In the genomic region with DNA sequence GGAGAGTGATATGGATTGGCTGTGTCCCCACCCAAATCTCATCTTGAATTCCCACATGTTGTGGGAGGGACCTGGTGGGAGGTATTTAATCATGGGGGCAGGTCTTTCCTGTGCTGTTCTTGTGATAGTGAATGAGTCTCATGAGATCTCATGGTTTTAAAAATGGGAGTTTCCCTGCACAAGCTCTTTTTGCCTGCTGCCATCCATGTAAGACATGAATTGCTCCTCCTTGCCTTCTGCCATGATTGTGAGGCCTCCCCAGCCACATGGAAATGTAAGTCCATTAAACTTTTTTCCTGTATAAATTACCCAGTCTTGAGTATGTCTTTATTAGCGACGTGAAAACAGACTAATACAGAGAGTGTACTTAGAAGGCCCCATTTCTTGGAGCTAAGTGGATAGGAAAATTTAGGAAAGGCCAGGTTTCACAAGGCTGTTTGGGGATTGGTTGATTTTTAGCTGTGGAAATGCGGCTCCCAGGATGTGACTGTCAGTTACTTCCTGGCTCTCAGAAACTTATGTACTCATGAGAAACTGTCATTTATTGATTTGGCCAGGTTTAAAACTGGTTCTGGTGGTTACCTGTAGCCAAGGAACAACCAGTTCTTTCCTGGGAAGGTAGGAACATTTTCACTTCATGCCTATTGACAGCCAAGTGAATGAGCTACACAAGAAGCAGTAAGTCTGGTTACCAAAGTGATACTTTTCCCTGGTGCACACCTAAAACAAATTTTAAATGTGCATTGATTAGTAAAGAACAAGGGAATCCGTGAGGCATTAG, we compare ENCODE assay signal across 7 cellular contexts. TPM values are rescaled to one million over a fixed set of nuclear protein-coding genes. Genes with fewer than 3 reads are reported as not detected.
DNase-seq lines count a peak whose midpoint lies in the region; ATAC-seq, FAIRE-seq and TF ChIP-seq lines count a peak whose summit lies in the region.
"Not testable (repeated sequence)": the region's sequence is repeated elsewhere in the genome, so short reads cannot be mapped to it uniquely, and the experiment has no call there.

No MANE protein-coding gene starts in this region.

- not testable (repeated sequence) for H3K4me2 ChIP-seq in A549; HepG2 (ENCODE audit: low read depth, low read length)

- TF ChIP-seq CTCF in A549 (IDR thresholded peaks at IDR 0.05); HEK293 (tag by site-specific recombination; IDR thresholded peaks at IDR 0.05); VCaP (conservative IDR thresholded peaks at IDR 0.05); breast epithelium (IDR thresholded peaks at IDR 0.05); HepG2 (CRISPR knock-in tag; IDR thresholded peaks at IDR 0.05); prostate gland (IDR thresholded peaks at IDR 0.05): not testable (repeated sequence)

- not testable (repeated sequence) for H3K36me3 ChIP-seq in HEK293 (ENCODE audit: control insufficient read depth in 2 of 2, insufficient read depth in 1 of 2, low read length in 2 of 2); breast epithelium; HepG2 (replicated peaks in 1 of 2; ENCODE audit: control insufficient read depth in 1 of 2, insufficient read depth in 2 of 2, low read length in 2 of 2); prostate gland; skeletal muscle tissue (ENCODE audit: control insufficient read depth in 3 of 3, insufficient read depth in 3 of 3, low read length in 3 of 3)

- H3K79me2 ChIP-seq in HepG2 (ENCODE audit: insufficient read depth, low read length), result not testable (repeated sequence)

- POLR2A ChIA-PET in A549 (lab: Yijun Ruan, JAX); HEK293 (lab: Yijun Ruan, JAX); HepG2 (lab: Yijun Ruan, JAX): not testable (repeated sequence)

- not testable (repeated sequence) for TF ChIP-seq POLR2A in A549 (IDR thresholded peaks at IDR 0.05; ENCODE audit: low read length); breast epithelium (IDR thresholded peaks at IDR 0.05); HepG2 (IDR thresholded peaks at IDR 0.05; ENCODE audit: insufficient read depth in 1 of 2, low read depth in 2 of 2, low read length in 2 of 2); prostate gland (IDR thresholded peaks at IDR 0.05)

- H3K4me1 ChIP-seq in A549 (peaks cover 30% of the 10 kb centered on the region), breast epithelium (peaks cover 0 to 13% of the 10 kb centered on the region in 2 donors), HepG2 (ENCODE audit: insufficient read depth, low read length) (peaks cover 17% of the 10 kb centered on the region), skeletal muscle tissue (ENCODE audit: control insufficient read depth in 3 of 3, insufficient read depth in 3 of 3, low read length in 3 of 3) (peaks cover 24 to 39% (median 31%) of the 10 kb centered on the region in 3 donors)
- not testable (repeated sequence) for H3K4me1 ChIP-seq in HEK293 (ENCODE audit: control insufficient read depth, insufficient read depth, low read length); prostate gland (replicated peaks)

- TF ChIP-seq EP300 in A549 (IDR thresholded peaks at IDR 0.05); HepG2 (IDR thresholded peaks at IDR 0.05; ENCODE audit: low read depth in 2 of 2, low read length in 2 of 2); HepG2 (CRISPR knock-in tag; IDR thresholded peaks at IDR 0.05; ENCODE audit: borderline replicate concordance): not testable (repeated sequence)

- not testable (repeated sequence) for H3K27me3 ChIP-seq in breast epithelium; HepG2 (ENCODE audit: control insufficient read depth in 1 of 2, insufficient read depth in 2 of 2, low read length in 2 of 2); prostate gland (replicated peaks; ENCODE audit: insufficient read depth); skeletal muscle tissue (ENCODE audit: control insufficient read depth in 3 of 3, insufficient read depth in 3 of 3, low read length in 3 of 3)

- H3K9ac ChIP-seq in HepG2 (ENCODE audit: insufficient read depth, low read depth, low read length); skeletal muscle tissue (ENCODE audit: low read depth in 1 of 3, low read length in 3 of 3): not testable (repeated sequence)

- H3K27ac ChIP-seq in A549; HEK293 (ENCODE audit: extremely low read depth, low read depth, low read length); HepG2 (ENCODE audit: extremely low read length, insufficient read depth, low read length): not testable (repeated sequence)
- H3K27ac ChIP-seq in VCaP (peak overlapping the region; percentile 26), breast epithelium (peak overlapping the region; percentile 60), prostate gland (peak overlapping the region; percentile 81 to 86), skeletal muscle tissue (ENCODE audit: low read depth, low read length) (peak overlapping the region; percentile 77)

- ATAC-seq in A549, HepG2: not testable (repeated sequence)

- TF ChIP-seq RAD21 in A549 (conservative IDR thresholded peaks at IDR 0.05 in 1 of 2, IDR thresholded peaks at IDR 0.05 in 1 of 2); HepG2 (CRISPR knock-in tag; IDR thresholded peaks at IDR 0.05): not testable (repeated sequence)

- H3K9me3 ChIP-seq in A549; HEK293 (ENCODE audit: control insufficient read depth, insufficient read depth, low read depth, low read length); breast epithelium; HepG2 (ENCODE audit: low read length); prostate gland; skeletal muscle tissue (ENCODE audit: control insufficient read depth in 3 of 3, low read length in 3 of 3): not testable (repeated sequence)

- intact Hi-C loops in breast epithelium (cut with DNase I; ENCODE audit: low total_unique reads); HepG2 (cut with micrococcal nuclease; ENCODE audit: unreplicated experiment); prostate gland (cut with DNase I): not testable (repeated sequence)

- CTCF ChIA-PET in A549 (lab: Yijun Ruan, JAX), result interaction anchor here (0.7 to 2.2 kb wide), 3 partner anchors 16 to 352 kb away, joined by 3 to 7 read pairs (median 3); no protein-coding TSS in a partner anchor
- CTCF ChIA-PET in HEK293 (lab: Yijun Ruan, JAX); HepG2 (lab: Yijun Ruan, JAX; ENCODE audit: low intra/inter-chr PET ratio, low total read pairs): not testable (repeated sequence)

- not testable (repeated sequence) for H2AFZ ChIP-seq in HepG2 (ENCODE audit: low read length)

- H3K4me3 ChIP-seq in A549; HEK293 (ENCODE audit: low read depth, low read length); breast epithelium; HepG2 (replicated peaks in 1 of 3; ENCODE audit: insufficient read depth in 1 of 3, low read depth in 2 of 3, low read length in 3 of 3); prostate gland; skeletal muscle tissue (ENCODE audit: low read length in 3 of 3): not testable (repeated sequence)

- 89% methylated on average over 4 of the region's 4 CpGs for WGBS in A549 (ENCODE audit: missing lambda C conversion rate)
- 98% methylated on average over 4 of the region's 4 CpGs for WGBS in HepG2 (ENCODE audit: low lambda C conversion rate)
- WGBS in prostate gland, result 85% methylated on average over 4 of the region's 4 CpGs

- in situ Hi-C loops in HepG2 (cut with HindIII; ENCODE audit: extremely low pct_ligation_motif_present, low pct_unique_long_range_greater_than_20kb), result not testable (repeated sequence)

- DNase-seq in A549 (ENCODE audit: low read depth in 1 of 2, low spot score in 1 of 2); breast epithelium (ENCODE audit: low spot score in 2 of 2); HepG2 (ENCODE audit: low spot score): not testable (repeated sequence)
- DNase-seq in prostate gland (ENCODE audit: low spot score), result peak; percentile 67

- not testable (repeated sequence) for BruUV-seq in HepG2 (replicated peaks; lab: Mats Ljungman, UMichigan)

- FAIRE-seq in A549 (lab: Jason Lieb, UNC); HepG2 (lab: Jason Lieb, UNC): not testable (repeated sequence)

- not testable (repeated sequence) for H4K20me1 ChIP-seq in HepG2 (ENCODE audit: insufficient read depth, low read length)

RNA-seq across cellular contexts. Expression of a gene that starts 40.0 kb away (rescaled TPM):
- polyA plus RNA-seq in A549 (2011; rRNA removed) (1.4 and 1.7 TPM in 2 replicates), A549 (2017; fragmentation: RNase III; extraction: RNeasy Plus Mini Kit Qiagen cat#74134 plus additional on column Dnase treatment) (2.2 to 2.9 TPM (median 2.7 TPM) in 3 replicates), HepG2 (2011; rRNA removed) (2.3 and 2.8 TPM in 2 replicates)
- polyA plus RNA-seq in A549 (2012; cell fraction: cytosol; rRNA removed), result 0.30 and 0.38 TPM in 2 replicates
- 0.26 and 0.55 TPM in 2 replicates for polyA plus RNA-seq in A549 (2012; cell fraction: nucleus; rRNA removed)
- polyA minus RNA-seq in A549 (2011; rRNA and poly(A)+ RNA removed), result 1.9 and 2.2 TPM in 2 replicates
- total RNA-seq in breast epithelium (100 to 1,000 TPM in 1 of 3 donors, 10 to 100 TPM in 1, under 1 TPM in 1; 0.96 to 246 (median 48.4) TPM), HepG2 (2016; rRNA removed; fragmentation: Illumina TruSeq; extraction: Trizol) (14.2 and 15.0 TPM in 2 replicates), prostate gland (1 to 10 TPM; 8.9 to 9.1 TPM), skeletal muscle tissue (15.1 TPM)
- total RNA-seq in HepG2 (2016; cell fraction: cytosol; rRNA removed; fragmentation: Illumina TruSeq; extraction: Trizol; ENCODE audit: low read depth), result 10.7 and 11.1 TPM in 2 replicates
- 13.1 and 15.6 TPM in 2 replicates for total RNA-seq in HepG2 (2016; cell fraction: insoluble cytoplasmic fraction; rRNA removed; fragmentation: Illumina TruSeq; extraction: Trizol)
- 6.9 and 9.2 TPM in 2 replicates for total RNA-seq in HepG2 (2016; cell fraction: membrane; rRNA removed; fragmentation: Illumina TruSeq; extraction: Trizol)
- 33.9 and 37.7 TPM in 2 replicates for total RNA-seq in HepG2 (2016; cell fraction: nucleus; rRNA removed; fragmentation: Illumina TruSeq; extraction: Trizol)
- 1.3 TPM in 2 replicates for polyA plus RNA-seq in HepG2 (2011; cell fraction: cytosol; rRNA removed)
- polyA plus RNA-seq in HepG2 (2011; cell fraction: nucleus; rRNA removed), result 4.3 and 4.4 TPM in 2 replicates
- polyA plus RNA-seq in HepG2 (2012), result 3.2 and 3.8 TPM in 2 replicates
- polyA plus RNA-seq in HepG2 (2016; cell fraction: cytosol; fragmentation: Illumina TruSeq; extraction: Trizol; ENCODE audit: low read depth), result 0.54 and 0.58 TPM in 2 replicates
- 4.4 and 4.9 TPM in 2 replicates for polyA plus RNA-seq in HepG2 (2016; cell fraction: insoluble cytoplasmic fraction; fragmentation: Illumina TruSeq; extraction: Trizol; ENCODE audit: low read depth)
- 1.8 and 1.9 TPM in 2 replicates for polyA plus RNA-seq in HepG2 (2016; cell fraction: membrane; fragmentation: Illumina TruSeq; extraction: Trizol; ENCODE audit: low read depth)
- polyA plus RNA-seq in HepG2 (2016; cell fraction: nucleus; fragmentation: Illumina TruSeq; extraction: Trizol; ENCODE audit: insufficient read depth, low read depth), result 10.4 and 12.9 TPM in 2 replicates
- polyA minus RNA-seq in HepG2 (2011; rRNA and poly(A)+ RNA removed; ENCODE audit: low replicate concordance), result 2.6 and 3.5 TPM in 2 replicates
- 1.8 and 3.3 TPM in 2 replicates for polyA minus RNA-seq in HepG2 (2011; cell fraction: cytosol; rRNA and poly(A)+ RNA removed)
- 32.0 and 40.3 TPM in 2 replicates for polyA minus RNA-seq in HepG2 (2011; cell fraction: nucleus; rRNA and poly(A)+ RNA removed)
